Comparison of ENCODE assay signal across 15 cellular contexts in genomic region chr6:74939309-74939708, GRCh38.
DNase-seq lines count a peak whose midpoint lies in the region; ATAC-seq and TF ChIP-seq lines count a peak whose summit lies in the region.
"Had no signal": no experiment of that assay in that cellular context is flagged by ENCODE, and none has a peak within 500 bp of the region (broad histone marks: within the 10 kb centered on the region; RNA-seq: fewer than 3 reads in every experiment).

No MANE protein-coding gene starts in this region.

- peaks cover 6% of the 10 kb centered on the region for H3K9me3 Mint-ChIP-seq in natural killer cell treated with Interleukin-12 subunit alpha and Interleukin-12 subunit beta and Interleukin-15 and Interleukin-18, amount 100 ng/mL, for 72 hours
- H3K9me3 Mint-ChIP-seq: activated CD8-positive, alpha-beta T cell treated with anti-CD3 and anti-CD28 coated beads for 36 hours had no signal

- H3K79me2 ChIP-seq in OCI-LY7 (ENCODE audit: insufficient read depth, low read depth, low read length): no peaks in the 10 kb centered on the region

- no peak overlapping the region for H2AFZ ChIP-seq in OCI-LY7 (ENCODE audit: low read length)

- no peak overlapping the region for H3K27ac Mint-ChIP-seq in natural killer cell treated with Interleukin-12 subunit alpha and Interleukin-12 subunit beta and Interleukin-15 and Interleukin-18, amount 100 ng/mL, for 72 hours
- H3K27ac Mint-ChIP-seq: activated CD8-positive, alpha-beta T cell treated with anti-CD3 and anti-CD28 coated beads for 36 hours; immature natural killer cell had no signal

- H3K4me3 ChIP-seq in OCI-LY7 (ENCODE audit: low read depth, low read length, poor library complexity, severe bottlenecking) (no peak overlapping the region), coronary artery (no peak overlapping the region)
- H3K4me3 ChIP-seq: cardiac muscle cell had no signal

- intact Hi-C loops in OCI-LY7 (cut with micrococcal nuclease; ENCODE audit: unreplicated experiment): no loop called here

- H3K9me3 ChIP-seq in OCI-LY7 (ENCODE audit: low read length): no peaks in the 10 kb centered on the region
- H3K9me3 ChIP-seq: BE2C had no signal

- ATAC-seq in HG02943 (IDR thresholded peaks at IDR 0.05; ENCODE audit: low read depth, unreplicated experiment): peak; percentile 64
- ATAC-seq in GM21381 (IDR thresholded peaks at IDR 0.05; ENCODE audit: unreplicated experiment): no peak
- ATAC-seq in natural killer cell treated with Interleukin-12 subunit alpha and Interleukin-12 subunit beta and Interleukin-15 and Interleukin-18, amount 100 ng/mL, for 72 hours: no peak
- ATAC-seq: activated CD8-positive, alpha-beta T cell treated with anti-CD3 and anti-CD28 coated beads for 36 hours; Panc1 had no signal

- H3K4me1 ChIP-seq in OCI-LY7 (ENCODE audit: insufficient read depth, low read length, poor library complexity, severe bottlenecking): no peaks in the 10 kb centered on the region
- H3K4me1 ChIP-seq: BE2C had no signal

- no peaks in the 10 kb centered on the region for H3K9me2 ChIP-seq in OCI-LY7 (ENCODE audit: insufficient read depth, low read length)

- H3K27me3 Mint-ChIP-seq in natural killer cell treated with Interleukin-12 subunit alpha and Interleukin-12 subunit beta and Interleukin-15 and Interleukin-18, amount 100 ng/mL, for 72 hours: no peaks in the 10 kb centered on the region
- H3K27me3 Mint-ChIP-seq: activated CD8-positive, alpha-beta T cell treated with anti-CD3 and anti-CD28 coated beads for 36 hours had no signal

- TF ChIP-seq CTCF in OCI-LY7 (conservative IDR thresholded peaks at IDR 0.05; ENCODE audit: low read length): 0 out of 2 replicates have a peak, but pooled peaks have one; percentile 13
- no peak for TF ChIP-seq CTCF in coronary artery (IDR thresholded peaks at IDR 0.05)

- BruUV-seq in OCI-LY7 (replicated peaks; lab: Mats Ljungman, UMichigan): no TSS peak

- POLR2A ChIA-PET in OCI-LY7 (lab: Charles Lee): no interaction called here

- H4K20me1 ChIP-seq in OCI-LY7 (ENCODE audit: insufficient read depth, low read length): no peaks in the 10 kb centered on the region

- no peak overlapping the region for H3K4me3 Mint-ChIP-seq in natural killer cell treated with Interleukin-12 subunit alpha and Interleukin-12 subunit beta and Interleukin-15 and Interleukin-18, amount 100 ng/mL, for 72 hours
- H3K4me3 Mint-ChIP-seq: activated CD8-positive, alpha-beta T cell treated with anti-CD3 and anti-CD28 coated beads for 36 hours; immature natural killer cell had no signal

- H3K36me3 Mint-ChIP-seq in natural killer cell treated with Interleukin-12 subunit alpha and Interleukin-12 subunit beta and Interleukin-15 and Interleukin-18, amount 100 ng/mL, for 72 hours: no peaks in the 10 kb centered on the region

- CTCF ChIA-PET in OCI-LY7 (lab: Charles Lee; ENCODE audit: unreplicated experiment): no interaction called here

- no peaks in the 10 kb centered on the region for H3K36me3 ChIP-seq in OCI-LY7 (ENCODE audit: insufficient read depth, low read length)
- H3K36me3 ChIP-seq: BE2C, cardiac muscle cell had no signal

- H3K4me2 ChIP-seq in OCI-LY7 (ENCODE audit: low read length): no peak overlapping the region
- H3K4me2 ChIP-seq: KMS-11 had no signal

- no peak overlapping the region for H3K27ac ChIP-seq in OCI-LY7 (ENCODE audit: low read depth, low read length, poor library complexity, severe bottlenecking)
- H3K27ac ChIP-seq in caudate nucleus (ENCODE audit: low read depth, low read length): no peak overlapping the region
- H3K27ac ChIP-seq in coronary artery: no peak overlapping the region
- H3K27ac ChIP-seq: cardiac muscle cell, KMS-11 had no signal

- DNase-seq in DMS53 treated with DMSO at 0.1 percent for 48 hours (lab: John Stamatoyannopoulos, UW; ENCODE audit: unreplicated experiment): peak; percentile 81
- no peak for DNase-seq in OCI-LY7 (ENCODE audit: low spot score)
- DNase-seq in fibroblast of peridontal ligament (ENCODE audit: extremely low read depth): peak; percentile 29
- DNase-seq in caudate nucleus (lab: John Stamatoyannopoulos, UW): no peak
- DNase-seq in coronary artery (ENCODE audit: low spot score): no peak
- no peak for DNase-seq in natural killer cell treated with Interleukin-12 subunit alpha and Interleukin-12 subunit beta and Interleukin-15 and Interleukin-18, amount 100 ng/mL, for 72 hours (ENCODE audit: low spot score)
- DNase-seq: activated CD8-positive, alpha-beta T cell treated with anti-CD3 and anti-CD28 coated beads for 36 hours; BE2C; immature natural killer cell; retina had no signal

- no peaks in the 10 kb centered on the region for H3K4me1 Mint-ChIP-seq in natural killer cell treated with Interleukin-12 subunit alpha and Interleukin-12 subunit beta and Interleukin-15 and Interleukin-18, amount 100 ng/mL, for 72 hours (ENCODE audit: low read depth in 2 of 2)
- H3K4me1 Mint-ChIP-seq: immature natural killer cell had no signal

Comparison
In these comparisons a context has a peak if more than half of its experiments do, and no peak if none do; other contexts are left out.
1. DNase-seq: peak in DMS53 treated with DMSO at 0.1 percent for 48 hours (single experiment) and fibroblast of peridontal ligament (single experiment); none in OCI-LY7 (single experiment), caudate nucleus (0 of 61), coronary artery (single experiment) and natural killer cell treated with Interleukin-12 subunit alpha and Interleukin-12 subunit beta and Interleukin-15 and Interleukin-18, amount 100 ng/mL, for 72 hours (single experiment).